1 cellular context compared by ENCODE assay signal in genomic region chr5:99945706-99946442, GRCh38.
TF ChIP-seq lines count a peak whose summit lies in the region.

No MANE protein-coding gene starts in this region.

TF ChIP-seq in GM23338, 12 proteins besides CTCF, POLR2A, EP300 and RAD21 (continued from another document):
- TF ChIP-seq, protein P1, sequence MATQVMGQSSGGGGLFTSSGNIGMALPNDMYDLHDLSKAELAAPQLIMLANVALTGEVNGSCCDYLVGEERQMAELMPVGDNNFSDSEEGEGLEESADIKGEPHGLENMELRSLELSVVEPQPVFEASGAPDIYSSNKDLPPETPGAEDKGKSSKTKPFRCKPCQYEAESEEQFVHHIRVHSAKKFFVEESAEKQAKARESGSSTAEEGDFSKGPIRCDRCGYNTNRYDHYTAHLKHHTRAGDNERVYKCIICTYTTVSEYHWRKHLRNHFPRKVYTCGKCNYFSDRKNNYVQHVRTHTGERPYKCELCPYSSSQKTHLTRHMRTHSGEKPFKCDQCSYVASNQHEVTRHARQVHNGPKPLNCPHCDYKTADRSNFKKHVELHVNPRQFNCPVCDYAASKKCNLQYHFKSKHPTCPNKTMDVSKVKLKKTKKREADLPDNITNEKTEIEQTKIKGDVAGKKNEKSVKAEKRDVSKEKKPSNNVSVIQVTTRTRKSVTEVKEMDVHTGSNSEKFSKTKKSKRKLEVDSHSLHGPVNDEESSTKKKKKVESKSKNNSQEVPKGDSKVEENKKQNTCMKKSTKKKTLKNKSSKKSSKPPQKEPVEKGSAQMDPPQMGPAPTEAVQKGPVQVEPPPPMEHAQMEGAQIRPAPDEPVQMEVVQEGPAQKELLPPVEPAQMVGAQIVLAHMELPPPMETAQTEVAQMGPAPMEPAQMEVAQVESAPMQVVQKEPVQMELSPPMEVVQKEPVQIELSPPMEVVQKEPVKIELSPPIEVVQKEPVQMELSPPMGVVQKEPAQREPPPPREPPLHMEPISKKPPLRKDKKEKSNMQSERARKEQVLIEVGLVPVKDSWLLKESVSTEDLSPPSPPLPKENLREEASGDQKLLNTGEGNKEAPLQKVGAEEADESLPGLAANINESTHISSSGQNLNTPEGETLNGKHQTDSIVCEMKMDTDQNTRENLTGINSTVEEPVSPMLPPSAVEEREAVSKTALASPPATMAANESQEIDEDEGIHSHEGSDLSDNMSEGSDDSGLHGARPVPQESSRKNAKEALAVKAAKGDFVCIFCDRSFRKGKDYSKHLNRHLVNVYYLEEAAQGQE (IDR thresholded peaks at IDR 0.05; ENCODE audit: unreplicated experiment) = no peak
- TF ChIP-seq, protein P2, sequence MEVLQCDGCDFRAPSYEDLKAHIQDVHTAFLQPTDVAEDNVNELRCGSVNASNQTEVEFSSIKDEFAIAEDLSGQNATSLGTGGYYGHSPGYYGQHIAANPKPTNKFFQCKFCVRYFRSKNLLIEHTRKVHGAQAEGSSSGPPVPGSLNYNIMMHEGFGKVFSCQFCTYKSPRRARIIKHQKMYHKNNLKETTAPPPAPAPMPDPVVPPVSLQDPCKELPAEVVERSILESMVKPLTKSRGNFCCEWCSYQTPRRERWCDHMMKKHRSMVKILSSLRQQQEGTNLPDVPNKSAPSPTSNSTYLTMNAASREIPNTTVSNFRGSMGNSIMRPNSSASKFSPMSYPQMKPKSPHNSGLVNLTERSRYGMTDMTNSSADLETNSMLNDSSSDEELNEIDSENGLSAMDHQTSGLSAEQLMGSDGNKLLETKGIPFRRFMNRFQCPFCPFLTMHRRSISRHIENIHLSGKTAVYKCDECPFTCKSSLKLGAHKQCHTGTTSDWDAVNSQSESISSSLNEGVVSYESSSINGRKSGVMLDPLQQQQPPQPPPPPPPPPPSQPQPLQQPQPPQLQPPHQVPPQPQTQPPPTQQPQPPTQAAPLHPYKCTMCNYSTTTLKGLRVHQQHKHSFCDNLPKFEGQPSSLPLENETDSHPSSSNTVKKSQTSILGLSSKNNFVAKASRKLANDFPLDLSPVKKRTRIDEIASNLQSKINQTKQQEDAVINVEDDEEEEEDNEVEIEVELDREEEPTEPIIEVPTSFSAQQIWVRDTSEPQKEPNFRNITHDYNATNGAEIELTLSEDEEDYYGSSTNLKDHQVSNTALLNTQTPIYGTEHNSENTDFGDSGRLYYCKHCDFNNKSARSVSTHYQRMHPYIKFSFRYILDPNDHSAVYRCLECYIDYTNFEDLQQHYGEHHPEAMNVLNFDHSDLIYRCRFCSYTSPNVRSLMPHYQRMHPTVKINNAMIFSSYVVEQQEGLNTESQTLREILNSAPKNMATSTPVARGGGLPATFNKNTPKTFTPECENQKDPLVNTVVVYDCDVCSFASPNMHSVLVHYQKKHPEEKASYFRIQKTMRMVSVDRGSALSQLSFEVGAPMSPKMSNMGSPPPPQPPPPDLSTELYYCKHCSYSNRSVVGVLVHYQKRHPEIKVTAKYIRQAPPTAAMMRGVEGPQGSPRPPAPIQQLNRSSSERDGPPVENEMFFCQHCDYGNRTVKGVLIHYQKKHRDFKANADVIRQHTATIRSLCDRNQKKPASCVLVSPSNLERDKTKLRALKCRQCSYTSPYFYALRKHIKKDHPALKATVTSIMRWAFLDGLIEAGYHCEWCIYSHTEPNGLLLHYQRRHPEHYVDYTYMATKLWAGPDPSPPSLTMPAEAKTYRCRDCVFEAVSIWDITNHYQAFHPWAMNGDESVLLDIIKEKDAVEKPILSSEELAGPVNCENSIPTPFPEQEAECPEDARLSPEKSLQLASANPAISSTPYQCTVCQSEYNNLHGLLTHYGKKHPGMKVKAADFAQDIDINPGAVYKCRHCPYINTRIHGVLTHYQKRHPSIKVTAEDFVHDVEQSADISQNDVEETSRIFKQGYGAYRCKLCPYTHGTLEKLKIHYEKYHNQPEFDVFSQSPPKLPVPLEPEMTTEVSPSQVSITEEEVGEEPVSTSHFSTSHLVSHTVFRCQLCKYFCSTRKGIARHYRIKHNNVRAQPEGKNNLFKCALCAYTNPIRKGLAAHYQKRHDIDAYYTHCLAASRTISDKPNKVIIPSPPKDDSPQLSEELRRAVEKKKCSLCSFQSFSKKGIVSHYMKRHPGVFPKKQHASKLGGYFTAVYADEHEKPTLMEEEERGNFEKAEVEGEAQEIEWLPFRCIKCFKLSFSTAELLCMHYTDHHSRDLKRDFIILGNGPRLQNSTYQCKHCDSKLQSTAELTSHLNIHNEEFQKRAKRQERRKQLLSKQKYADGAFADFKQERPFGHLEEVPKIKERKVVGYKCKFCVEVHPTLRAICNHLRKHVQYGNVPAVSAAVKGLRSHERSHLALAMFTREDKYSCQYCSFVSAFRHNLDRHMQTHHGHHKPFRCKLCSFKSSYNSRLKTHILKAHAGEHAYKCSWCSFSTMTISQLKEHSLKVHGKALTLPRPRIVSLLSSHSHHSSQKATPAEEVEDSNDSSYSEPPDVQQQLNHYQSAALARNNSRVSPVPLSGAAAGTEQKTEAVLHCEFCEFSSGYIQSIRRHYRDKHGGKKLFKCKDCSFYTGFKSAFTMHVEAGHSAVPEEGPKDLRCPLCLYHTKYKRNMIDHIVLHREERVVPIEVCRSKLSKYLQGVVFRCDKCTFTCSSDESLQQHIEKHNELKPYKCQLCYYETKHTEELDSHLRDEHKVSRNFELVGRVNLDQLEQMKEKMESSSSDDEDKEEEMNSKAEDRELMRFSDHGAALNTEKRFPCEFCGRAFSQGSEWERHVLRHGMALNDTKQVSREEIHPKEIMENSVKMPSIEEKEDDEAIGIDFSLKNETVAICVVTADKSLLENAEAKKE (CRISPR knock-in tag; IDR thresholded peaks at IDR 0.05) = no peak
- no peak for TF ChIP-seq ETS1 (IDR thresholded peaks at IDR 0.05)
- no peak for TF ChIP-seq CREB1 (CRISPR knock-in tag; IDR thresholded peaks at IDR 0.05; ENCODE audit: low read depth)
- no peak for TF ChIP-seq JUNB (IDR thresholded peaks at IDR 0.05; ENCODE audit: unreplicated experiment)
- no peak for TF ChIP-seq ZNF114 (CRISPR knock-in tag; IDR thresholded peaks at IDR 0.05)
- TF ChIP-seq EZH2phosphoT487 (IDR thresholded peaks at IDR 0.05; ENCODE audit: unreplicated experiment) = no peak
- TF ChIP-seq NANOG (IDR thresholded peaks at IDR 0.05; ENCODE audit: borderline replicate concordance) = no peak
- TF ChIP-seq EZH2 (IDR thresholded peaks at IDR 0.05; ENCODE audit: low read depth, unreplicated experiment) = no peak
- no peak for TF ChIP-seq POLR2AphosphoS5 (IDR thresholded peaks at IDR 0.05; ENCODE audit: low read depth)
